In genomic region chr10:18164771-18165361, GRCh38 we compare ENCODE assay signal across 11 cellular contexts. TPM values are rescaled to one million over a fixed set of nuclear protein-coding genes. Genes with fewer than 3 reads are reported as not detected.
DNase-seq lines count a peak whose midpoint lies in the region; ATAC-seq and TF ChIP-seq lines count a peak whose summit lies in the region.
"Had no signal": no experiment of that assay in that cellular context is flagged by ENCODE, and none has a peak within 500 bp of the region (broad histone marks: within the 10 kb centered on the region; RNA-seq: fewer than 3 reads in every experiment).

No MANE protein-coding gene starts in this region.

- in situ Hi-C loops in astrocyte of the spinal cord (cut with HindIII; ENCODE audit: low sequenced_read_pairs) = no loop called here

- POLR2A ChIA-PET in RWPE1 (lab: Yijun Ruan, JAX; ENCODE audit: low non-redundant PET) = no interaction called here

- TF ChIP-seq CTCF in astrocyte of the spinal cord (IDR thresholded peaks at IDR 0.05; ENCODE audit: low read depth, low read length) = no peak
- no peak for TF ChIP-seq CTCF in RWPE1 (conservative IDR thresholded peaks at IDR 0.05; ENCODE audit: low read depth)
- no peak for TF ChIP-seq CTCF in right atrium auricular region (IDR thresholded peaks at IDR 0.05)

- H3K27ac ChIP-seq in RWPE1 = no peak overlapping the region
- H3K27ac ChIP-seq in right atrium auricular region = no peak overlapping the region

- DNase-seq in H4 (ENCODE audit: low spot score) (peak; percentile 59), astrocyte of the spinal cord (ENCODE audit: low read depth, low spot score) (peak; percentile 72), hepatic stellate cell (ENCODE audit: low spot score) (peak; percentile 32), stromal cell of bone marrow (ENCODE audit: low read depth) (peak; percentile 63), NCI-H1092 (lab: John Stamatoyannopoulos, UW) (no peak), RWPE1 (ENCODE audit: low spot score) (no peak), right atrium auricular region (ENCODE audit: low spot score) (no peak)
- DNase-seq: activated CD4-positive, alpha-beta T cell treated with anti-CD3 and anti-CD28 coated beads for 4 hours; caudate nucleus; CD8-positive, alpha-beta memory T cell had no signal

- no peaks in the 10 kb centered on the region for H3K27me3 ChIP-seq in right atrium auricular region

- no peak for ATAC-seq in GM21786 (IDR thresholded peaks at IDR 0.05; ENCODE audit: unreplicated experiment)

- H3K4me3 ChIP-seq in astrocyte of the spinal cord (ENCODE audit: low read depth, low read length) (no peak overlapping the region), right atrium auricular region (no peak overlapping the region)

- CTCF ChIA-PET in RWPE1 (lab: Yijun Ruan, JAX) = no interaction called here

- H3K36me3 ChIP-seq in right atrium auricular region = no peaks in the 10 kb centered on the region

- no peaks in the 10 kb centered on the region for H3K9me3 ChIP-seq in right atrium auricular region

- H3K4me1 ChIP-seq in right atrium auricular region = no peaks in the 10 kb centered on the region

RNA-seq across cellular contexts. Expression of gene CACNB2, which starts 24.6 kb away (rescaled TPM):
- total RNA-seq in H4 (2014; rRNA removed; shearing (Covaris generic)) = 0.62 and 1.2 TPM in 2 replicates
- 10 to 100 TPM; 19.0 to 20.6 TPM for total RNA-seq in right atrium auricular region
- total RNA-seq: CD8-positive, alpha-beta memory T cell had no signal

Comparison
In these comparisons a context has a peak if more than half of its experiments do, and no peak if none do; other contexts are left out.
1. DNase-seq: peak in H4 (single experiment), astrocyte of the spinal cord (single experiment), hepatic stellate cell (single experiment) and stromal cell of bone marrow (single experiment); none in NCI-H1092 (single experiment), RWPE1 (single experiment) and right atrium auricular region (single experiment).